In the genomic region with DNA sequence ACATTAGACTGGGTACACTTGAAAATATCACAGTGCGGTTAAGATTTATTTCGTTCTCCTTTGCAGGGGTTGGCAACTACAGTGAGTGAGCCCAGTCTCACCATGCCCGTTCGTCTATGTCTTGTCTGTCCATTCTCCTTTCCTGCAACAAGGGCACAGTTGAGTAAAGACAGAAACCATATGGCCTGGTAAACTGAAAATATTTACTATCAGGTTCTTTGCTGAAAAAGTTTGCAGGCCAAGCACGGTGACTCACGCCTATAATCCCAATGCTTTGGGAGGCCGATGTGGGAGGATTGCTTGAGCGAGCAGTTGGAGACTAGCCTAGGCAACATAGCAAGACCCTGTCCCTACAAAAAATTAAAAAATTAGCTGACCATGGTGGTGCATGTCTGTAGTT, we compare ENCODE assay signal across 12 cellular contexts.
"Had no signal": no experiment of that assay in that cellular context is flagged by ENCODE, and none has a peak within 500 bp of the region (broad histone marks: within the 10 kb centered on the region; RNA-seq: fewer than 3 reads in every experiment).

No MANE protein-coding gene starts in this region.

- H3K9me3 Mint-ChIP-seq: activated naive CD4-positive, alpha-beta T cell treated with anti-CD3 and anti-CD28 coated beads, Interleukin-2, amount 50 U/mL, for 24 hours; central memory CD8-positive, alpha-beta T cell had no signal

- H3K27me3 ChIP-seq: body of pancreas, left lung had no signal

- H3K4me3 ChIP-seq: body of pancreas, left lung, tibial artery had no signal

- H3K36me3 Mint-ChIP-seq: activated naive CD4-positive, alpha-beta T cell treated with anti-CD3 and anti-CD28 coated beads, Interleukin-2, amount 50 U/mL, for 24 hours had no signal

- H3K27ac ChIP-seq: body of pancreas, left lung, tibial artery had no signal

- ATAC-seq: body of pancreas, left lung had no signal

- H3K4me1 ChIP-seq: body of pancreas, left lung, tibial artery had no signal

- H3K4me1 Mint-ChIP-seq: activated naive CD4-positive, alpha-beta T cell treated with anti-CD3 and anti-CD28 coated beads, Interleukin-2, amount 50 U/mL, for 24 hours; central memory CD8-positive, alpha-beta T cell had no signal

- H3K27ac Mint-ChIP-seq: activated naive CD4-positive, alpha-beta T cell treated with anti-CD3 and anti-CD28 coated beads, Interleukin-2, amount 50 U/mL, for 24 hours; nephron progenitor cell had no signal

- H3K36me3 ChIP-seq: left lung, tibial artery had no signal

- DNase-seq: activated effector memory CD4-positive, alpha-beta T cell treated with Interleukin-2 at 50 U/mL for 16 hours; activated T-cell treated with anti-CD3 and anti-CD28 coated beads, Interleukin-2, amount 50 U/mL, for 1 hour; amniotic stem cell; body of pancreas; effector memory CD4-positive, alpha-beta T cell; left lung; nephron progenitor cell; stimulated activated CD4-positive, alpha-beta T cell treated with anti-CD3 and anti-CD28 coated beads, Interleukin-4, amount 100 ng/mL, for 4 hours; T-helper 2 cell; tibial artery had no signal

- H3K9me3 ChIP-seq: body of pancreas, left lung, tibial artery had no signal

- H3K27me3 Mint-ChIP-seq: activated naive CD4-positive, alpha-beta T cell treated with anti-CD3 and anti-CD28 coated beads, Interleukin-2, amount 50 U/mL, for 24 hours; central memory CD8-positive, alpha-beta T cell had no signal

- H3K4me3 Mint-ChIP-seq: activated naive CD4-positive, alpha-beta T cell treated with anti-CD3 and anti-CD28 coated beads, Interleukin-2, amount 50 U/mL, for 24 hours; central memory CD8-positive, alpha-beta T cell; nephron progenitor cell had no signal
